In the genomic region with DNA sequence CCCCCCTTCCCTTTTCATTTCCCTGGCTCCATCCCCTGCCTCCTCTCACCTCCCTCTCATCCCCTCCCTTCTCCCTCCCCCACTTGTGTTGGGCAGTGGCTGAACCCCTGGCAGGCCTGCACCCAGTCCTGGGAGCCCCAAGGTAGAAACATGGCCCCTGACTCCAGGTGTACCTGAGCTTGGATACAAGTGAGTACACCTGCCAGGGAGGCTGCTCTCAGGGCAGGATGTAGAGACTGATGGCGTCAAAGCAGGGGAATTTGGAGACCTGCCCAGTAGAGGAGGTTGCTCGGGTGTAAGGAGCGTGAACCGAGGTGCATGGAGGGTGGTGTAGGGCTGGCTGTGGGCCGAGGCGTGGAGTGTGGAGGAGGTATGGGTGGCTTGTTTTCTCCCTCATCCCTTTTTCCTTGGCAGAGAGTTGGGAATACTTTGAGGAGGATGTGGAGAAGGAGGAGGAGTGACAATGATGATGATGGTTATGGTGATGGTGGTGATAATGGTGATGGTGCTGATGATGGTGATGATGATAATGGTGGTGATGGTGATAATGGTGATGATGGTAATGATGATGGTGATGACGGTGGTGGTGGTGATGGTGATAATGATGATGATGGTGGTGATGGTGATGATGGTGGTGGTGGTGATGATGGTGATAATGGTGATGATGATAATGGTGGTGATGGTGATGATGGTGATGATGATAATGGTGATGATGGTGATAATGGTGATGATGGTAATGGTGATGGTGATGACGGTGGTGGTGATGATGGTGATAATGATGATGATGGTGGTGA, we compare ENCODE assay signal across 34 cellular contexts. TPM values are rescaled to one million over a fixed set of nuclear protein-coding genes. Genes with fewer than 3 reads are reported as not detected.
DNase-seq lines count a peak whose midpoint lies in the region; ATAC-seq and TF ChIP-seq lines count a peak whose summit lies in the region.
"Had no signal": no experiment of that assay in that cellular context is flagged by ENCODE, and none has a peak within 500 bp of the region (broad histone marks: within the 10 kb centered on the region; RNA-seq: fewer than 3 reads in every experiment).

No MANE protein-coding gene starts in this region.

- H3K9me3 ChIP-seq in lower lobe of right lung (peaks cover 4% of the 10 kb centered on the region), aorta (ENCODE audit: control insufficient read depth, low read length) (no peaks in the 10 kb centered on the region)
- H3K9me3 ChIP-seq: ovary had no signal

- no peaks in the 10 kb centered on the region for H3K36me3 Mint-ChIP-seq in central memory CD8-positive, alpha-beta T cell (ENCODE audit: insufficient read depth)
- H3K36me3 Mint-ChIP-seq in stimulated activated memory B cell treated with anti-CD40 and anti-IgM and Interleukin-4, amounts not matched to agents 10 μg/mL and 1 μg/mL and 100 μg/mL, for 72 hours: no peaks in the 10 kb centered on the region
- H3K36me3 Mint-ChIP-seq: activated naive CD8-positive, alpha-beta T cell treated with anti-CD3 and anti-CD28 coated beads, Interleukin-2, amount 10 ng/mL, durations not matched to agents 7 days and 5 days; T-cell had no signal

- no peaks in the 10 kb centered on the region for H3K4me1 Mint-ChIP-seq in central memory CD8-positive, alpha-beta T cell
- no peaks in the 10 kb centered on the region for H3K4me1 Mint-ChIP-seq in stimulated activated memory B cell treated with anti-CD40 and anti-IgM and Interleukin-4, amounts not matched to agents 10 μg/mL and 1 μg/mL and 100 μg/mL, for 72 hours

- TF ChIP-seq CTCF in lower lobe of right lung (IDR thresholded peaks at IDR 0.05): no peak

- H3K4me3 Mint-ChIP-seq in central memory CD8-positive, alpha-beta T cell: no peak overlapping the region
- no peak overlapping the region for H3K4me3 Mint-ChIP-seq in stimulated activated memory B cell treated with anti-CD40 and anti-IgM and Interleukin-4, amounts not matched to agents 10 μg/mL and 1 μg/mL and 100 μg/mL, for 72 hours
- H3K4me3 Mint-ChIP-seq: activated naive CD8-positive, alpha-beta T cell treated with anti-CD3 and anti-CD28 coated beads, Interleukin-2, amount 10 ng/mL, durations not matched to agents 7 days and 5 days; nephron; T-cell had no signal

- H3K27me3 Mint-ChIP-seq in central memory CD8-positive, alpha-beta T cell: peaks cover 3% of the 10 kb centered on the region
- peaks cover 5% of the 10 kb centered on the region for H3K27me3 Mint-ChIP-seq in stimulated activated memory B cell treated with anti-CD40 and anti-IgM and Interleukin-4, amounts not matched to agents 10 μg/mL and 1 μg/mL and 100 μg/mL, for 72 hours

- no peak overlapping the region for H3K27ac Mint-ChIP-seq in central memory CD8-positive, alpha-beta T cell (ENCODE audit: low read depth)
- no peak overlapping the region for H3K27ac Mint-ChIP-seq in stimulated activated memory B cell treated with anti-CD40 and anti-IgM and Interleukin-4, amounts not matched to agents 10 μg/mL and 1 μg/mL and 100 μg/mL, for 72 hours
- H3K27ac Mint-ChIP-seq: activated naive CD8-positive, alpha-beta T cell treated with anti-CD3 and anti-CD28 coated beads, Interleukin-2, amount 10 ng/mL, durations not matched to agents 7 days and 5 days; nephron; T-cell had no signal

- WGBS in aorta, 2 donors: 82 to 83% methylated on average over 8 of the region's 8 CpGs

- ATAC-seq in left cardiac atrium: no peak
- ATAC-seq in Right ventricle myocardium inferior: no peak
- peak; percentile 29 for ATAC-seq in central memory CD8-positive, alpha-beta T cell (replicated peaks; ENCODE audit: extremely low read depth, poor library complexity, severe bottlenecking)
- ATAC-seq in lower lobe of right lung: peak in 1 of 2 donors; percentile 13
- no peak for ATAC-seq in aorta (ENCODE audit: low FRiP score)
- ATAC-seq in GM21528 (IDR thresholded peaks at IDR 0.05; ENCODE audit: low FRiP score, unreplicated experiment): no peak
- no peak for ATAC-seq in stimulated activated memory B cell treated with anti-CD40 and anti-IgM and Interleukin-4, amounts not matched to agents 10 μg/mL and 1 μg/mL and 100 μg/mL, for 72 hours
- ATAC-seq: foreskin keratinocyte, heart left ventricle, T-cell had no signal

- intact Hi-C loops in left cardiac atrium (cut with DNase I): no loop called here
- intact Hi-C loops in Right ventricle myocardium inferior (cut with DNase I): no loop called here
- intact Hi-C loops in lower lobe of right lung (cut with DNase I): no loop called here
- intact Hi-C loops in aorta (cut with DNase I): no loop called here

- H3K9me3 Mint-ChIP-seq in central memory CD8-positive, alpha-beta T cell: no peaks in the 10 kb centered on the region
- no peaks in the 10 kb centered on the region for H3K9me3 Mint-ChIP-seq in stimulated activated memory B cell treated with anti-CD40 and anti-IgM and Interleukin-4, amounts not matched to agents 10 μg/mL and 1 μg/mL and 100 μg/mL, for 72 hours

- no peak overlapping the region for H3K4me3 ChIP-seq in lower lobe of right lung
- H3K4me3 ChIP-seq in aorta (ENCODE audit: low read length in 2 of 2): no peak overlapping the region
- H3K4me3 ChIP-seq: esophagus squamous epithelium, heart left ventricle, lung, ovary had no signal

- H3K27ac ChIP-seq in lower lobe of right lung (no peak overlapping the region), aorta (ENCODE audit: low read depth in 1 of 2, low read length in 2 of 2) (no peak overlapping the region)
- H3K27ac ChIP-seq: esophagus squamous epithelium, foreskin keratinocyte, heart left ventricle, ovary, WERI-Rb-1 had no signal

- H3K4me1 ChIP-seq in lower lobe of right lung: peaks cover 10% of the 10 kb centered on the region
- H3K4me1 ChIP-seq in aorta (ENCODE audit: control insufficient read depth in 1 of 2, insufficient read depth in 2 of 2, low read length in 2 of 2): no peaks in the 10 kb centered on the region
- H3K4me1 ChIP-seq: foreskin keratinocyte had no signal

- DNase-seq in left cardiac atrium: peak; percentile 17
- DNase-seq in Right ventricle myocardium inferior (ENCODE audit: missing footprints): no peak
- no peak for DNase-seq in central memory CD8-positive, alpha-beta T cell (ENCODE audit: low spot score in 2 of 2)
- DNase-seq in lower lobe of right lung: peak; percentile 24
- DNase-seq in aorta: peak; percentile 28 to 33
- no peak for DNase-seq in activated T-cell treated with anti-CD3 and anti-CD28 coated beads for 4 hours
- DNase-seq: activated CD4-positive, alpha-beta T cell treated with anti-CD3 and anti-CD28 coated beads for 4 hours; activated gamma-delta T cell; activated naive CD8-positive, alpha-beta T cell treated with anti-CD3 and anti-CD28 coated beads, Interleukin-2, amount 10 ng/mL, durations not matched to agents 7 days and 5 days; activated T-cell treated with anti-CD3 and anti-CD28 coated beads, Interleukin-2, amount 50 U/mL, for 1 hour; DND-41; esophagus squamous epithelium; foreskin keratinocyte; NCI-H1417 treated with DMSO at 0.1 percent for 48 hours; NCI-H2029 treated with DMSO at 0.1 percent for 48 hours; NCI-H748 treated with DMSO at 0.1 percent for 48 hours; ovary; retina; stimulated activated naive CD4-positive, alpha-beta T cell treated with Interleukin-2 at 50 U/mL for 16 hours; WERI-Rb-1 had no signal

- H3K27me3 ChIP-seq in lower lobe of right lung (ENCODE audit: low read depth) (peaks cover 28% of the 10 kb centered on the region), aorta (ENCODE audit: control insufficient read depth in 1 of 2, insufficient read depth in 2 of 2, low read length in 1 of 2) (no peaks in the 10 kb centered on the region)
- H3K27me3 ChIP-seq: ovary had no signal

- H3K36me3 ChIP-seq in lower lobe of right lung: no peaks in the 10 kb centered on the region
- no peaks in the 10 kb centered on the region for H3K36me3 ChIP-seq in aorta (ENCODE audit: control insufficient read depth in 1 of 2, insufficient read depth in 2 of 2, low read length in 1 of 2)
- H3K36me3 ChIP-seq: esophagus squamous epithelium, heart left ventricle, ovary, WERI-Rb-1 had no signal

RNA-seq across cellular contexts. Expression of a gene that starts 12.3 kb away (rescaled TPM):
- not detected for total RNA-seq in left cardiac atrium
- total RNA-seq in Right ventricle myocardium inferior: not detected
- not detected for total RNA-seq in lower lobe of right lung
- not detected for total RNA-seq in aorta
- not detected for polyA plus RNA-seq in aorta
- total RNA-seq: A172; activated CD8-positive, alpha-beta memory T cell treated with anti-CD3 and anti-CD28 coated beads for 36 hours; activated naive CD8-positive, alpha-beta T cell treated with anti-CD3 and anti-CD28 coated beads, Interleukin-2, amount 10 ng/mL, durations not matched to agents 7 days and 5 days; dermis microvascular lymphatic vessel endothelial cell; esophagus squamous epithelium; foreskin keratinocyte; heart left ventricle; lung; mononuclear cell; ovary; T-cell; temporal lobe; urinary bladder had no signal
- polyA plus RNA-seq: foreskin keratinocyte, heart left ventricle, keratinocyte, lung, ovary, small intestine, urinary bladder had no signal

RNA-seq across cellular contexts. Expression of a gene that starts 25.9 kb away (rescaled TPM):
- under 1 TPM in 1 of 2 donors, not detected in 1; 0.15 TPM for total RNA-seq in left cardiac atrium
- not detected for total RNA-seq in Right ventricle myocardium inferior
- total RNA-seq in lower lobe of right lung: not detected
- not detected for total RNA-seq in aorta
- not detected for polyA plus RNA-seq in aorta
- total RNA-seq: A172; activated CD8-positive, alpha-beta memory T cell treated with anti-CD3 and anti-CD28 coated beads for 36 hours; activated naive CD8-positive, alpha-beta T cell treated with anti-CD3 and anti-CD28 coated beads, Interleukin-2, amount 10 ng/mL, durations not matched to agents 7 days and 5 days; dermis microvascular lymphatic vessel endothelial cell; foreskin keratinocyte; mononuclear cell; ovary; T-cell; temporal lobe; urinary bladder had no signal
- polyA plus RNA-seq: foreskin keratinocyte, keratinocyte, ovary had no signal

RNA-seq across cellular contexts. Expression of a gene that starts 41.2 kb away (rescaled TPM):
- total RNA-seq in left cardiac atrium: 10 to 100 TPM; 17.3 to 21.0 TPM
- 18.4 TPM for total RNA-seq in Right ventricle myocardium inferior
- total RNA-seq in lower lobe of right lung: 46.2 TPM
- 10 to 100 TPM; 64.1 to 69.1 TPM for total RNA-seq in aorta
- 10 to 100 TPM; 11.9 to 48.4 TPM for polyA plus RNA-seq in aorta

Comparison
In these comparisons a context has a peak if more than half of its experiments do, and no peak if none do; other contexts are left out.
1. DNase-seq: peak in left cardiac atrium (single experiment), lower lobe of right lung (single experiment) and aorta (2 of 2); none in Right ventricle myocardium inferior (single experiment), central memory CD8-positive, alpha-beta T cell (0 of 2) and activated T-cell treated with anti-CD3 and anti-CD28 coated beads for 4 hours (single experiment).